Comparison of ENCODE assay signal across 2 cellular contexts in the genomic region with DNA sequence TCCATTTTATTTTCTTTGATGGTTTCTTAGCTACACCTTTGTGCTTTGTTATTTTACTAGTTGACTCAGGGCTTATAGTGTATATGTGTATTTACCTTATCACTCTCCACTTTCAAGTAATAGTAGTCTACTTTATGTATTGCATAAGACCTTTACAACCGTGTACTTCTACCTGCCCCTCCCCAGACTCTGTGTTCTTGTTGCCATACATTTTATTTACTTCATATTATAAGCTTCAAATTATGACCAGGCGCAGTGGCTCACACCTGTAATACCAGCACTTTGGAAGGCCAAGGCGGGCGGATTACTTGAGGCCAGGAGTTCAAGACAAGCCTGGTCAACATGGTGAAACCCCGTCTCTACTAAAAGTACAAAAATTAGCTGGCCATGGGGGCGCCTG.
TF ChIP-seq lines count a peak whose summit lies in the region.

No MANE protein-coding gene starts in this region.

TF ChIP-seq in K562, 482 proteins besides CTCF, POLR2A, EP300 and RAD21:
- TF ChIP-seq KLF6 (CRISPR knock-in tag; IDR thresholded peaks at IDR 0.05; ENCODE audit: borderline replicate concordance) (no peak), CBX2 (IDR thresholded peaks at IDR 0.05; ENCODE audit: insufficient read depth, low read length, poor library complexity, severe bottlenecking) (peak; percentile 11)

TF ChIP-seq in SK-N-SH treated with all-trans-retinoic acid at 6 μM for 48 hours, 23 proteins besides CTCF, POLR2A, EP300 and RAD21:
- TF ChIP-seq ZNF70 (CRISPR knock-in tag; IDR thresholded peaks at IDR 0.05) (no peak), RARB (CRISPR knock-in tag; IDR thresholded peaks at IDR 0.05) (no peak), ZC3H10 (CRISPR knock-in tag; IDR thresholded peaks at IDR 0.05) (no peak)
- TF ChIP-seq, protein P1, sequence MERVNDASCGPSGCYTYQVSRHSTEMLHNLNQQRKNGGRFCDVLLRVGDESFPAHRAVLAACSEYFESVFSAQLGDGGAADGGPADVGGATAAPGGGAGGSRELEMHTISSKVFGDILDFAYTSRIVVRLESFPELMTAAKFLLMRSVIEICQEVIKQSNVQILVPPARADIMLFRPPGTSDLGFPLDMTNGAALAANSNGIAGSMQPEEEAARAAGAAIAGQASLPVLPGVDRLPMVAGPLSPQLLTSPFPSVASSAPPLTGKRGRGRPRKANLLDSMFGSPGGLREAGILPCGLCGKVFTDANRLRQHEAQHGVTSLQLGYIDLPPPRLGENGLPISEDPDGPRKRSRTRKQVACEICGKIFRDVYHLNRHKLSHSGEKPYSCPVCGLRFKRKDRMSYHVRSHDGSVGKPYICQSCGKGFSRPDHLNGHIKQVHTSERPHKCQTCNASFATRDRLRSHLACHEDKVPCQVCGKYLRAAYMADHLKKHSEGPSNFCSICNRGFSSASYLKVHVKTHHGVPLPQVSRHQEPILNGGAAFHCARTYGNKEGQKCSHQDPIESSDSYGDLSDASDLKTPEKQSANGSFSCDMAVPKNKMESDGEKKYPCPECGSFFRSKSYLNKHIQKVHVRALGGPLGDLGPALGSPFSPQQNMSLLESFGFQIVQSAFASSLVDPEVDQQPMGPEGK (CRISPR knock-in tag; IDR thresholded peaks at IDR 0.05; ENCODE audit: borderline replicate concordance), result no peak
